Comparison of ENCODE assay signal across 8 cellular contexts in genomic region chr13:20566917-20567755, GRCh38. TPM values are rescaled to one million over a fixed set of nuclear protein-coding genes. Genes with fewer than 3 reads are reported as not detected.
DNase-seq lines count a peak whose midpoint lies in the region; ATAC-seq and TF ChIP-seq lines count a peak whose summit lies in the region.

IFT88 (plus strand) TSS chr13:20567157; CDS start chr13:20574386, 7,229 bp downstream.

- peak within 1 kb of the TSS; percentile 88 to 97 (median 90) for H3K4me3 Mint-ChIP-seq in T-cell
- peak within 1 kb of the TSS; percentile 96 for H3K4me3 Mint-ChIP-seq in type B pancreatic cell

- peaks cover 22% of the 10 kb centered on the region for H3K4me1 ChIP-seq in left ventricle myocardium inferior

- peaks cover 12% of the 10 kb centered on the region for H3K9me3 ChIP-seq in left ventricle myocardium inferior (replicated peaks)

- DNase-seq in GM13977 (ENCODE audit: low spot score) (peak; percentile 92), NCI-H146 (lab: John Stamatoyannopoulos, UW) (peak; percentile 95), T-cell (peak; percentile 58 to 84 (median 72)), amniotic epithelial cell (ENCODE audit: low read depth) (peak; percentile 76), left ventricle myocardium inferior (peak; percentile 92), posterior vena cava (ENCODE audit: low spot score) (peak; percentile 97), type B pancreatic cell (ENCODE audit: extremely low spot score, unreplicated experiment) (peak; percentile 95)

- TF ChIP-seq CTCF in GM13977 (IDR thresholded peaks at IDR 0.05; ENCODE audit: extremely low read depth, insufficient read depth, missing control alignments) (no peak), left ventricle myocardium inferior (IDR thresholded peaks at IDR 0.05; ENCODE audit: borderline replicate concordance) (peak; percentile 8), type B pancreatic cell (conservative IDR thresholded peaks at IDR 0.05) (no peak)

- CTCF ChIA-PET in T-cell (lab: Charles Lee): no interaction called here

- intact Hi-C loops in left ventricle myocardium inferior (cut with micrococcal nuclease) (no loop called here), posterior vena cava (cut with DNase I) (no loop called here)

- peak within 1 kb of the TSS; percentile 93 for H3K27ac Mint-ChIP-seq in T-cell
- peak within 1 kb of the TSS; percentile 97 for H3K27ac Mint-ChIP-seq in type B pancreatic cell

- H3K27me3 ChIP-seq in left ventricle myocardium inferior (ENCODE audit: low read depth): no peaks in the 10 kb centered on the region

- H3K36me3 Mint-ChIP-seq in T-cell: peaks cover 4% of the 10 kb centered on the region
- peaks cover 19% of the 10 kb centered on the region for H3K36me3 Mint-ChIP-seq in type B pancreatic cell

- H3K36me3 ChIP-seq in left ventricle myocardium inferior: no peaks in the 10 kb centered on the region

- H3K9me3 Mint-ChIP-seq in T-cell: peaks cover 0 to 8% (median 5%) of the 10 kb centered on the region in 3 donors
- H3K9me3 Mint-ChIP-seq in type B pancreatic cell: peaks cover 9% of the 10 kb centered on the region

- in situ Hi-C loops in GM13977 (cut with MboI; ENCODE audit: low pct_unique_long_range_greater_than_20kb, low sequenced_read_pairs, unreplicated experiment): no loop called here

- ATAC-seq in HG02840 (IDR thresholded peaks at IDR 0.05; ENCODE audit: low FRiP score, unreplicated experiment): peak; percentile 82
- ATAC-seq in T-cell (replicated peaks in 1 of 4): peak; percentile 90 to 94 (median 91)

- H3K27ac ChIP-seq in left ventricle myocardium inferior (replicated peaks): peak within 1 kb of the TSS; percentile 98

- H3K27me3 Mint-ChIP-seq in T-cell (no peaks in the 10 kb centered on the region), type B pancreatic cell (no peaks in the 10 kb centered on the region)

- H3K4me1 Mint-ChIP-seq in T-cell (peaks cover 8 to 18% (median 16%) of the 10 kb centered on the region in 3 donors), type B pancreatic cell (ENCODE audit: unreplicated experiment) (peaks cover 10% of the 10 kb centered on the region)

- POLR2A ChIA-PET in T-cell (lab: Charles Lee): no interaction called here

- peak within 1 kb of the TSS; percentile 94 for H3K4me3 ChIP-seq in left ventricle myocardium inferior

RNA-seq across cellular contexts. Expression of gene IFT88, which starts in this region (rescaled TPM):
- 1 to 10 TPM; 7.6 to 9.8 (median 8.6) TPM for total RNA-seq in T-cell
- total RNA-seq in left ventricle myocardium inferior: 8.1 TPM
- total RNA-seq in posterior vena cava: 10 to 100 TPM; 13.6 to 14.0 TPM
- total RNA-seq in type B pancreatic cell (ENCODE audit: low replicate concordance): 12.2 and 24.5 TPM in 2 replicates

Comparison
In these comparisons a context has a peak if more than half of its experiments do, and no peak if none do; other contexts are left out.
1. Peak in every context shown above with its lines: DNase-seq, ATAC-seq, H3K4me3 ChIP-seq and H3K27ac ChIP-seq.